Comparison of ENCODE assay signal across 9 cellular contexts in the genomic region with DNA sequence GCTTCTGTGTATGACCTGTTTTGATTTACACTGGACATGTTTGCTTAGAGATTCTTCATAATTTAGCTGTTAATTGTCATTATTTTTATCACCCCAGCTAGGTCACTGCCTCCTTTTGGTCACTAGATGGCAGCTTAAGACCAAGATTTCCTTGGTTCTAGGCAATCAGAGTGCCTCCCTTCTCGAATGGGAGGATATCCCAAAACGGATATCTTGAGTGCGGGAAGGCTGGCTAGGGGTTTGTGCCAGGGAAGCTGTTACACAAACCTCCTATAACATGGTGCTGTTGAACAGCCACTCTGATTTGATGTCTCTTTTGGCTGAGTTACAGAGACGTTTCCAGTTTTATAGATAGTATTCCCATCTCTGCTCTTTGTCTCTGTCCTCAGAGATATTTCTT.
DNase-seq lines count a peak whose midpoint lies in the region; ATAC-seq and TF ChIP-seq lines count a peak whose summit lies in the region.
"Had no signal": no experiment of that assay in that cellular context is flagged by ENCODE, and none has a peak within 500 bp of the region (broad histone marks: within the 10 kb centered on the region; RNA-seq: fewer than 3 reads in every experiment).

No MANE protein-coding gene starts in this region.

- DNase-seq in NCI-H2029 (lab: John Stamatoyannopoulos, UW) (peak; percentile 15), NCI-H2029 treated with DMSO at 0.1 percent for 48 hours (lab: John Stamatoyannopoulos, UW) (no peak), NCI-H2227 (lab: John Stamatoyannopoulos, UW; ENCODE audit: unreplicated experiment) (peak; percentile 31), astrocyte of the cerebellum (ENCODE audit: low read depth) (peak; percentile 13), iris pigment epithelial cell (ENCODE audit: low read depth) (peak; percentile 31), upper lobe of left lung (no peak)

- 4 to 5% methylated on average over 4 of the region's 4 CpGs for WGBS in upper lobe of left lung, 2 donors

- H3K4me1 ChIP-seq in upper lobe of left lung: no peaks in the 10 kb centered on the region
- H3K4me1 ChIP-seq: BLaER1 treated with 17β-estradiol and CSF1 and Interleukin-3, amounts not matched to agents 10 nM and 100 nM had no signal

- no peaks in the 10 kb centered on the region for H3K36me3 ChIP-seq in upper lobe of left lung
- H3K36me3 ChIP-seq: BLaER1 treated with 17β-estradiol and CSF1 and Interleukin-3, amounts not matched to agents 10 nM and 100 nM had no signal

- TF ChIP-seq CTCF in astrocyte of the cerebellum (IDR thresholded peaks at IDR 0.05; ENCODE audit: low read depth, low read length, missing control alignments): peak; percentile 82
- TF ChIP-seq CTCF in upper lobe of left lung (IDR thresholded peaks at IDR 0.05): peak; percentile 29 to 68 (median 50)

- H3K27me3 ChIP-seq in upper lobe of left lung: no peaks in the 10 kb centered on the region
- H3K27me3 ChIP-seq: BLaER1 treated with 17β-estradiol and CSF1 and Interleukin-3, amounts not matched to agents 10 nM and 100 nM had no signal

- H3K4me3 ChIP-seq in astrocyte of the cerebellum (ENCODE audit: low read depth, low read length): no peak overlapping the region
- H3K4me3 ChIP-seq in upper lobe of left lung: no peak overlapping the region
- H3K4me3 ChIP-seq: BLaER1 treated with 17β-estradiol and CSF1 and Interleukin-3, amounts not matched to agents 10 nM and 100 nM had no signal

- H3K27ac ChIP-seq in upper lobe of left lung: no peak overlapping the region
- H3K27ac ChIP-seq: BLaER1 treated with 17β-estradiol and CSF1 and Interleukin-3, amounts not matched to agents 10 nM and 100 nM had no signal

- in situ Hi-C loops in astrocyte of the cerebellum (cut with HindIII; ENCODE audit: low sequenced_read_pairs): no loop called here

- ATAC-seq in GM19025 (IDR thresholded peaks at IDR 0.05; ENCODE audit: low read depth, unreplicated experiment) (peak; percentile 88), HG03064 (IDR thresholded peaks at IDR 0.05; ENCODE audit: low read depth, unreplicated experiment) (peak; percentile 87), upper lobe of left lung (ENCODE audit: low FRiP score in 2 of 2) (peak in 1 of 2 donors; percentile 64)

- TF ChIP-seq POLR2A in upper lobe of left lung (IDR thresholded peaks at IDR 0.05): no peak

- TF ChIP-seq EP300 in upper lobe of left lung (IDR thresholded peaks at IDR 0.05): no peak

- no peaks in the 10 kb centered on the region for H3K9me3 ChIP-seq in upper lobe of left lung

Comparison
In these comparisons a context has a peak if more than half of its experiments do, and no peak if none do; other contexts are left out.
1. DNase-seq: peak in NCI-H2029 (single experiment), NCI-H2227 (single experiment), astrocyte of the cerebellum (single experiment) and iris pigment epithelial cell (single experiment); none in NCI-H2029 treated with DMSO at 0.1 percent for 48 hours (single experiment) and upper lobe of left lung (0 of 2).